In the genomic region with DNA sequence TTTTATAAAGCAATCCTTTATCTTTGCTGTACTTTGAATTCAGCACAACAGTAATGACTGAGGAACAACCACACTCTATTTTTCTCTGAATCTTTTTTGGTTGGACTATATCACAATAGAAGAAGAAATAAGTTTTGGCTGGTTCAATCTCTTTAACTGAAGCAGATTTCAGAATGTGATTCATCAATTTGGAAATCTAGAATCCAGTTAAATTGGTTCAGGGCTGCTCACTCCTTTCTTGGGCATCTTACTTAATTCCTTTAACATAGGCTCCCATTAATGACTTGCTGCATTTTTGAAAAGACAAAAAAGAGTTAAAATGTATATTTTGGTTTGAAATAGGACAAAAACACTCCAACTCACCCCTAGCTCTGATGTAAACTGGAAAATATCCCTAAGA, we compare ENCODE assay signal across 28 cellular contexts.
"Had no signal": no experiment of that assay in that cellular context is flagged by ENCODE, and none has a peak within 500 bp of the region (broad histone marks: within the 10 kb centered on the region; RNA-seq: fewer than 3 reads in every experiment).

No MANE protein-coding gene starts in this region.

- H3K27me3 ChIP-seq: adrenal gland, body of pancreas, cardiac muscle cell, gastrocnemius medialis, ovary, right lobe of liver, thyroid gland, upper lobe of left lung, vagina had no signal

- H3K4me1 ChIP-seq: adrenal gland, body of pancreas, gastrocnemius medialis, left ventricle myocardium inferior, right lobe of liver, thyroid gland, upper lobe of left lung, vagina had no signal

- H3K9me3 ChIP-seq: adrenal gland, body of pancreas, gastrocnemius medialis, left ventricle myocardium inferior, ovary, right lobe of liver, thyroid gland, upper lobe of left lung, vagina had no signal

- DNase-seq: activated B cell treated with CpG ODN at 0.5 μM for 24 hours; activated CD4-positive, alpha-beta T cell treated with anti-CD3 and anti-CD28 coated beads, Interleukin-2, amount 50 U/mL, for 1 hour; activated CD8-positive, alpha-beta memory T cell treated with anti-CD3 and anti-CD28 coated beads, Interleukin-2, amount 10 ng/mL, durations not matched to agents 7 days and 5 days; activated CD8-positive, alpha-beta T cell treated with anti-CD3 and anti-CD28 coated beads, Interleukin-2, amount 10 ng/mL, durations not matched to agents 7 days and 5 days; activated naive CD4-positive, alpha-beta T cell; activated T-cell treated with anti-CD3 and anti-CD28 coated beads, Interleukin-2, amount 50 U/mL, for 72 hours; adrenal gland; aorta; body of pancreas; gastrocnemius medialis; glutamatergic neuron; islet precursor cell; left ventricle myocardium inferior; mesendoderm; natural killer cell; ovary; right lobe of liver; stimulated activated CD4-positive, alpha-beta T cell treated with anti-CD3 and anti-CD28 coated beads, Interleukin-4, amount 100 ng/mL, for 24 hours; stimulated activated naive CD8-positive, alpha-beta T cell treated with anti-CD3 and anti-CD28 coated beads, Interleukin-15, amount 100 ng/mL, for 72 hours; T-helper 1 cell; thyroid gland; upper lobe of left lung had no signal

- H3K27ac ChIP-seq: adrenal gland, body of pancreas, cardiac muscle cell, coronary artery, gastrocnemius medialis, left ventricle myocardium inferior, ovary, right lobe of liver, thyroid gland, upper lobe of left lung, vagina had no signal

- H3K4me3 ChIP-seq: adrenal gland, body of pancreas, cardiac muscle cell, coronary artery, gastrocnemius medialis, left ventricle myocardium inferior, lung, ovary, right lobe of liver, thyroid gland, upper lobe of left lung, vagina had no signal

- ATAC-seq: activated CD8-positive, alpha-beta memory T cell treated with anti-CD3 and anti-CD28 coated beads, Interleukin-2, amount 10 ng/mL, durations not matched to agents 7 days and 5 days; activated CD8-positive, alpha-beta T cell treated with anti-CD3 and anti-CD28 coated beads, Interleukin-2, amount 10 ng/mL, durations not matched to agents 7 days and 5 days; activated naive CD4-positive, alpha-beta T cell treated with anti-CD3 and anti-CD28 coated beads, Interleukin-2, amount 50 U/mL, for 72 hours; activated T-cell treated with anti-CD3 and anti-CD28 coated beads, Interleukin-2, amount 50 U/mL, for 72 hours; body of pancreas; gastrocnemius medialis; natural killer cell; right lobe of liver; stimulated activated effector memory CD8-positive, alpha-beta T cell treated with anti-CD3 and anti-CD28 coated beads, Interleukin-12 subunit alpha, Interleukin-12 subunit beta, amount 100 ng/mL, for 72 hours; stimulated activated naive CD8-positive, alpha-beta T cell treated with anti-CD3 and anti-CD28 coated beads, Interleukin-15, amount 100 ng/mL, for 72 hours had no signal

- H3K36me3 ChIP-seq: adrenal gland, cardiac muscle cell, gastrocnemius medialis, left ventricle myocardium inferior, ovary, right lobe of liver, thyroid gland, upper lobe of left lung, vagina had no signal
